14 cellular contexts compared by ENCODE assay signal in genomic region chr4:28557755-28558154, GRCh38.
DNase-seq lines count a peak whose midpoint lies in the region; ATAC-seq and TF ChIP-seq lines count a peak whose summit lies in the region.
"Had no signal": no experiment of that assay in that cellular context is flagged by ENCODE, and none has a peak within 500 bp of the region (broad histone marks: within the 10 kb centered on the region; RNA-seq: fewer than 3 reads in every experiment).

No MANE protein-coding gene starts in this region.

- no peak for TF ChIP-seq CTCF in AG10803 (conservative IDR thresholded peaks at IDR 0.05; ENCODE audit: low read length)

- no peak overlapping the region for H3K27ac Mint-ChIP-seq in activated CD8-positive, alpha-beta memory T cell treated with anti-CD3 and anti-CD28 coated beads, Interleukin-2, amount 10 ng/mL, durations not matched to agents 7 days and 5 days
- no peak overlapping the region for H3K27ac Mint-ChIP-seq in activated naive CD8-positive, alpha-beta T cell treated with anti-CD3 and anti-CD28 coated beads for 36 hours
- no peak overlapping the region for H3K27ac Mint-ChIP-seq in activated T-helper 17 cell treated with anti-CD3 and anti-CD28 coated beads, Interleukin-2, amount 50 U/mL, for 72 hours
- H3K27ac Mint-ChIP-seq: stimulated activated naive CD8-positive, alpha-beta T cell treated with anti-CD3 and anti-CD28 coated beads, Interleukin-15, Interleukin-2, amounts not matched to agents 100 ng/mL and 50 ng/mL, for 24 hours had no signal

- H3K9ac ChIP-seq in adipocyte (ENCODE audit: low read length), result no peak overlapping the region

- CTCF ChIA-PET in activated CD8-positive, alpha-beta memory T cell treated with anti-CD3 and anti-CD28 coated beads, Interleukin-2, amount 10 ng/mL, durations not matched to agents 7 days and 5 days (lab: Charles Lee), result no interaction called here

- no peaks in the 10 kb centered on the region for H3K36me3 Mint-ChIP-seq in activated CD8-positive, alpha-beta memory T cell treated with anti-CD3 and anti-CD28 coated beads, Interleukin-2, amount 10 ng/mL, durations not matched to agents 7 days and 5 days
- H3K36me3 Mint-ChIP-seq in activated naive CD8-positive, alpha-beta T cell treated with anti-CD3 and anti-CD28 coated beads for 36 hours, result no peaks in the 10 kb centered on the region
- no peaks in the 10 kb centered on the region for H3K36me3 Mint-ChIP-seq in activated T-helper 17 cell treated with anti-CD3 and anti-CD28 coated beads, Interleukin-2, amount 50 U/mL, for 72 hours (ENCODE audit: low read depth)

- H3K27me3 ChIP-seq in adipocyte (replicated peaks; ENCODE audit: control insufficient read depth, insufficient read depth, low read length), result no peaks in the 10 kb centered on the region
- H3K27me3 ChIP-seq: esophagus muscularis mucosa had no signal

- no peak for ATAC-seq in activated CD8-positive, alpha-beta memory T cell treated with anti-CD3 and anti-CD28 coated beads, Interleukin-2, amount 10 ng/mL, durations not matched to agents 7 days and 5 days
- ATAC-seq in activated T-helper 17 cell treated with anti-CD3 and anti-CD28 coated beads, Interleukin-2, amount 50 U/mL, for 72 hours (replicated peaks), result no peak

- H3K9me3 ChIP-seq in adipocyte (ENCODE audit: control insufficient read depth, low read length), result no peaks in the 10 kb centered on the region
- H3K9me3 ChIP-seq: esophagus muscularis mucosa had no signal

- no peaks in the 10 kb centered on the region for H3K4me1 Mint-ChIP-seq in activated CD8-positive, alpha-beta memory T cell treated with anti-CD3 and anti-CD28 coated beads, Interleukin-2, amount 10 ng/mL, durations not matched to agents 7 days and 5 days
- H3K4me1 Mint-ChIP-seq in activated naive CD8-positive, alpha-beta T cell treated with anti-CD3 and anti-CD28 coated beads for 36 hours, result no peaks in the 10 kb centered on the region
- H3K4me1 Mint-ChIP-seq in activated T-helper 17 cell treated with anti-CD3 and anti-CD28 coated beads, Interleukin-2, amount 50 U/mL, for 72 hours, result no peaks in the 10 kb centered on the region

- no peaks in the 10 kb centered on the region for H3K4me1 ChIP-seq in adipocyte (ENCODE audit: control insufficient read depth, insufficient read depth, low read length)
- H3K4me1 ChIP-seq: esophagus muscularis mucosa, left ventricle myocardium inferior had no signal

- DNase-seq in AG10803 (ENCODE audit: low read depth) (peak; percentile 59), HS-5 (ENCODE audit: low read depth) (peak; percentile 63), adipocyte (ENCODE audit: low read depth) (peak; percentile 11), hepatic stellate cell (ENCODE audit: low spot score) (peak; percentile 19), iPS-NIHi7 (ENCODE audit: extremely low spot score) (no peak)
- no peak for DNase-seq in activated CD8-positive, alpha-beta memory T cell treated with anti-CD3 and anti-CD28 coated beads, Interleukin-2, amount 10 ng/mL, durations not matched to agents 7 days and 5 days
- no peak for DNase-seq in activated naive CD8-positive, alpha-beta T cell treated with anti-CD3 and anti-CD28 coated beads for 36 hours
- DNase-seq: activated CD4-positive, alpha-beta T cell treated with anti-CD3 and anti-CD28 coated beads, Interleukin-2, amount 50 U/mL, for 4 hours; left ventricle myocardium inferior; NCI-H1694; NCI-H345 had no signal

- peaks cover 16% of the 10 kb centered on the region for H3K9me3 Mint-ChIP-seq in activated CD8-positive, alpha-beta memory T cell treated with anti-CD3 and anti-CD28 coated beads, Interleukin-2, amount 10 ng/mL, durations not matched to agents 7 days and 5 days (ENCODE audit: low read depth)
- peaks cover 4% of the 10 kb centered on the region for H3K9me3 Mint-ChIP-seq in activated naive CD8-positive, alpha-beta T cell treated with anti-CD3 and anti-CD28 coated beads for 36 hours
- peaks cover 12% of the 10 kb centered on the region for H3K9me3 Mint-ChIP-seq in activated T-helper 17 cell treated with anti-CD3 and anti-CD28 coated beads, Interleukin-2, amount 50 U/mL, for 72 hours

- no peaks in the 10 kb centered on the region for H3K27me3 Mint-ChIP-seq in activated CD8-positive, alpha-beta memory T cell treated with anti-CD3 and anti-CD28 coated beads, Interleukin-2, amount 10 ng/mL, durations not matched to agents 7 days and 5 days
- no peaks in the 10 kb centered on the region for H3K27me3 Mint-ChIP-seq in activated naive CD8-positive, alpha-beta T cell treated with anti-CD3 and anti-CD28 coated beads for 36 hours
- H3K27me3 Mint-ChIP-seq in activated T-helper 17 cell treated with anti-CD3 and anti-CD28 coated beads, Interleukin-2, amount 50 U/mL, for 72 hours, result no peaks in the 10 kb centered on the region
- H3K27me3 Mint-ChIP-seq: stimulated activated naive CD8-positive, alpha-beta T cell treated with anti-CD3 and anti-CD28 coated beads, Interleukin-15, Interleukin-2, amounts not matched to agents 100 ng/mL and 50 ng/mL, for 24 hours had no signal

- no peak overlapping the region for H3K4me3 ChIP-seq in AG10803 (ENCODE audit: low read length)
- H3K4me3 ChIP-seq in adipocyte (ENCODE audit: low read length), result no peak overlapping the region
- H3K4me3 ChIP-seq: esophagus muscularis mucosa, left ventricle myocardium inferior had no signal

- no peak overlapping the region for H3K4me3 Mint-ChIP-seq in activated CD8-positive, alpha-beta memory T cell treated with anti-CD3 and anti-CD28 coated beads, Interleukin-2, amount 10 ng/mL, durations not matched to agents 7 days and 5 days
- H3K4me3 Mint-ChIP-seq in activated naive CD8-positive, alpha-beta T cell treated with anti-CD3 and anti-CD28 coated beads for 36 hours, result no peak overlapping the region
- H3K4me3 Mint-ChIP-seq in activated T-helper 17 cell treated with anti-CD3 and anti-CD28 coated beads, Interleukin-2, amount 50 U/mL, for 72 hours, result no peak overlapping the region
- H3K4me3 Mint-ChIP-seq: stimulated activated naive CD8-positive, alpha-beta T cell treated with anti-CD3 and anti-CD28 coated beads, Interleukin-15, Interleukin-2, amounts not matched to agents 100 ng/mL and 50 ng/mL, for 24 hours had no signal

- no peaks in the 10 kb centered on the region for H3K36me3 ChIP-seq in adipocyte (ENCODE audit: control insufficient read depth, insufficient read depth, low read length, severe bottlenecking)
- H3K36me3 ChIP-seq: esophagus muscularis mucosa, left ventricle myocardium inferior had no signal

Comparison
In these comparisons a context has a peak if more than half of its experiments do, and no peak if none do; other contexts are left out.
1. DNase-seq: peak in AG10803 (single experiment), HS-5 (single experiment), adipocyte (single experiment) and hepatic stellate cell (single experiment); none in iPS-NIHi7 (single experiment), activated CD8-positive, alpha-beta memory T cell treated with anti-CD3 and anti-CD28 coated beads, Interleukin-2, amount 10 ng/mL, durations not matched to agents 7 days and 5 days (single experiment) and activated naive CD8-positive, alpha-beta T cell treated with anti-CD3 and anti-CD28 coated beads for 36 hours (single experiment).